26 cellular contexts compared by ENCODE assay signal in genomic region chr10:114590983-114591382, GRCh38.
"Had no signal": no experiment of that assay in that cellular context is flagged by ENCODE, and none has a peak within 500 bp of the region (broad histone marks: within the 10 kb centered on the region; RNA-seq: fewer than 3 reads in every experiment).

No MANE protein-coding gene starts in this region.

- H3K4me2 ChIP-seq: hepatocyte had no signal

- H3K4me3 ChIP-seq: colonic mucosa, esophagus squamous epithelium, gastroesophageal sphincter, heart left ventricle, hepatocyte, left lung, lower lobe of right lung had no signal

- H3K36me3 ChIP-seq: colonic mucosa, gastroesophageal sphincter, left lung, lower lobe of right lung had no signal

- H3K9me3 ChIP-seq: colonic mucosa, esophagus squamous epithelium, left lung, lower lobe of right lung had no signal

- H3K27ac ChIP-seq: colonic mucosa, epithelial cell of prostate, esophagus squamous epithelium, gastroesophageal sphincter, hepatocyte, left lung, lower lobe of right lung had no signal

- H2AFZ ChIP-seq: hepatocyte had no signal

- DNase-seq: colonic mucosa; cortex of kidney; effector CD8-positive, alpha-beta T cell; effector memory CD8-positive, alpha-beta T cell; endodermal cell; erythroblast; esophagus squamous epithelium; foreskin fibroblast; heart left ventricle; hypothalamus; immature natural killer cell; islet precursor cell; kidney; kidney glomerular epithelial cell; left cardiac atrium; left lung; left ventricle myocardium superior; lower lobe of right lung; mesendoderm; midbrain; naive thymus-derived CD4-positive, alpha-beta T cell had no signal

- H3K79me2 ChIP-seq: hepatocyte had no signal

- ATAC-seq: effector memory CD8-positive, alpha-beta T cell; esophagus mucosa; gastroesophageal sphincter; heart left ventricle; left cardiac atrium; left lung; left ventricle myocardium superior; lower lobe of right lung; naive thymus-derived CD4-positive, alpha-beta T cell had no signal

- H3K27me3 ChIP-seq: colonic mucosa, esophagus squamous epithelium, gastroesophageal sphincter, heart left ventricle, hepatocyte, left lung had no signal

- H3K4me1 ChIP-seq: colonic mucosa, esophagus squamous epithelium, gastroesophageal sphincter, left lung, lower lobe of right lung had no signal

- FAIRE-seq: frontal cortex, kidney had no signal
